In genomic region chr14:50964683-50965390, GRCh38 we compare ENCODE assay signal across 9 cellular contexts. TPM values are rescaled to one million over a fixed set of nuclear protein-coding genes. Genes with fewer than 3 reads are reported as not detected.
DNase-seq lines count a peak whose midpoint lies in the region; ATAC-seq, FAIRE-seq and TF ChIP-seq lines count a peak whose summit lies in the region.
"Had no signal": no experiment of that assay in that cellular context is flagged by ENCODE, and none has a peak within 500 bp of the region (broad histone marks: within the 10 kb centered on the region; RNA-seq: fewer than 3 reads in every experiment).

No MANE protein-coding gene starts in this region.

- no peak for TF ChIP-seq CTCF in right atrium auricular region (IDR thresholded peaks at IDR 0.05)
- TF ChIP-seq CTCF in breast epithelium (IDR thresholded peaks at IDR 0.05), result no peak

- no peak for TF ChIP-seq POLR2A in breast epithelium (IDR thresholded peaks at IDR 0.05)

- H3K79me1 ChIP-seq in mesenchymal stem cell (replicated peaks; ENCODE audit: low read length, poor library complexity, severe bottlenecking), result no peaks in the 10 kb centered on the region

- H3K4me1 ChIP-seq in right atrium auricular region (no peaks in the 10 kb centered on the region), breast epithelium (no peaks in the 10 kb centered on the region), mesenchymal stem cell (ENCODE audit: control insufficient read depth, insufficient read depth, low read depth, low read length) (peaks cover 9% of the 10 kb centered on the region)

- H3K4ac ChIP-seq in mesenchymal stem cell (ENCODE audit: low read depth in 1 of 2, low read length in 2 of 2), result no peak overlapping the region

- H4K8ac ChIP-seq in mesenchymal stem cell (ENCODE audit: low read length), result no peak overlapping the region

- H2BK120ac ChIP-seq in mesenchymal stem cell (ENCODE audit: low read depth, low read length), result no peak overlapping the region

- no peak overlapping the region for H2BK5ac ChIP-seq in mesenchymal stem cell (ENCODE audit: low read depth, low read length, poor library complexity, severe bottlenecking)

- H4K91ac ChIP-seq in mesenchymal stem cell (ENCODE audit: low read length), result no peak overlapping the region

- 18% methylated on average over 5 of the region's 5 CpGs for WGBS in mesenchymal stem cell

- no peak overlapping the region for H2BK15ac ChIP-seq in mesenchymal stem cell (ENCODE audit: low read depth, poor library complexity, severe bottlenecking)

- no peak overlapping the region for H2AFZ ChIP-seq in mesenchymal stem cell (ENCODE audit: low read depth, low read length)

- H3K27me3 ChIP-seq in right atrium auricular region (no peaks in the 10 kb centered on the region), breast epithelium (no peaks in the 10 kb centered on the region), mesenchymal stem cell (ENCODE audit: control insufficient read depth in 1 of 2, insufficient read depth in 1 of 2, low read length in 2 of 2) (no peaks in the 10 kb centered on the region)

- no peak overlapping the region for H3K14ac ChIP-seq in mesenchymal stem cell (ENCODE audit: low read length in 2 of 2)

- H3K4me3 ChIP-seq in right atrium auricular region (no peak overlapping the region), breast epithelium (no peak overlapping the region), mesenchymal stem cell (ENCODE audit: insufficient read depth in 1 of 2, low read depth in 1 of 2, low read length in 2 of 2) (no peak overlapping the region)

- intact Hi-C loops in cardiac septum (cut with DNase I) (no loop called here), breast epithelium (cut with DNase I; ENCODE audit: low total_unique reads) (no loop called here)

- no peak overlapping the region for H3K4me2 ChIP-seq in mesenchymal stem cell (ENCODE audit: low read length, poor library complexity, severe bottlenecking)

- no peak overlapping the region for H3K9ac ChIP-seq in mesenchymal stem cell (ENCODE audit: low read length)

- no peak overlapping the region for H2AK5ac ChIP-seq in mesenchymal stem cell (ENCODE audit: low read length, severe bottlenecking)

- peak; percentile 74 for DNase-seq in right atrium auricular region (ENCODE audit: low spot score)
- DNase-seq in cardiac septum (ENCODE audit: low spot score), result no peak
- DNase-seq in breast epithelium (ENCODE audit: low spot score in 2 of 2), result peak; percentile 53 to 61
- DNase-seq in mesenchymal stem cell, result peak; percentile 92
- no peak for DNase-seq in GM19239 (ENCODE audit: insufficient read length, low spot score)
- DNase-seq: activated T-cell treated with anti-CD3 and anti-CD28 coated beads, Interleukin-2, amount 50 U/mL, for 24 hours had no signal

- peak overlapping the region in 1 of 2 experiments; percentile 32 for H2BK12ac ChIP-seq in mesenchymal stem cell (ENCODE audit: low read length in 2 of 2)

- no peak overlapping the region for H3K18ac ChIP-seq in mesenchymal stem cell (ENCODE audit: low read depth in 1 of 2, low read length in 2 of 2)

- H3K9me3 ChIP-seq in right atrium auricular region (no peaks in the 10 kb centered on the region), breast epithelium (no peaks in the 10 kb centered on the region), mesenchymal stem cell (ENCODE audit: control insufficient read depth, low read length) (no peaks in the 10 kb centered on the region)

- no peak for FAIRE-seq in GM19239 (lab: Jason Lieb, UNC)

- H3K27ac ChIP-seq in right atrium auricular region, result no peak overlapping the region
- no peak overlapping the region for H3K27ac ChIP-seq in breast epithelium
- peak overlapping the region; percentile 68 for H3K27ac ChIP-seq in mesenchymal stem cell (ENCODE audit: low read length, poor library complexity, severe bottlenecking)

- ATAC-seq in GM21576 (IDR thresholded peaks at IDR 0.05; ENCODE audit: unreplicated experiment) (no peak), HG03097 (IDR thresholded peaks at IDR 0.05; ENCODE audit: low FRiP score, unreplicated experiment) (no peak), GM19023 (IDR thresholded peaks at IDR 0.05; ENCODE audit: unreplicated experiment) (no peak)

- H3K36me3 ChIP-seq in right atrium auricular region (no peaks in the 10 kb centered on the region), breast epithelium (no peaks in the 10 kb centered on the region), mesenchymal stem cell (ENCODE audit: control insufficient read depth in 1 of 2, insufficient read depth in 2 of 2, low read depth in 1 of 2, low read length in 2 of 2) (no peaks in the 10 kb centered on the region)

- H3K23ac ChIP-seq in mesenchymal stem cell (ENCODE audit: low read length in 2 of 2), result no peak overlapping the region

RNA-seq across cellular contexts. Expression of gene PYGL, which starts 20.6 kb away (rescaled TPM):
- 10 to 100 TPM in 1 of 2 donors, 1 to 10 TPM in 1; 7.0 to 27.1 TPM for total RNA-seq in right atrium auricular region
- 11.1 TPM for total RNA-seq in cardiac septum
- total RNA-seq in breast epithelium, result 100 to 1,000 TPM in 1 of 3 donors, 10 to 100 TPM in 2; 53.6 to 126 (median 57.4) TPM
- 30.1 TPM for polyA plus RNA-seq in mesenchymal stem cell (2013, experiment 1 of 2)
- 30.8 TPM for polyA plus RNA-seq in mesenchymal stem cell (2013, experiment 2 of 2)

Comparison
In these comparisons a context has a peak if more than half of its experiments do, and no peak if none do; other contexts are left out.
1. DNase-seq: peak in right atrium auricular region (single experiment), breast epithelium (2 of 2) and mesenchymal stem cell (single experiment); none in cardiac septum (single experiment) and GM19239 (single experiment).